Comparison of ENCODE assay signal across 8 cellular contexts in genomic region chr15:77634266-77634962, GRCh38. TPM values are rescaled to one million over a fixed set of nuclear protein-coding genes. Genes with fewer than 3 reads are reported as not detected.
DNase-seq lines count a peak whose midpoint lies in the region; ATAC-seq and TF ChIP-seq lines count a peak whose summit lies in the region.

No MANE protein-coding gene starts in this region.

- in situ Hi-C loops in G401 (cut with HindIII; ENCODE audit: low sequenced_read_pairs) = no loop called here

- H3K27ac ChIP-seq in liver (ENCODE audit: low read depth in 1 of 2, low read length in 2 of 2) = no peak overlapping the region

- no peak for TF ChIP-seq RAD21 in liver (IDR thresholded peaks at IDR 0.05)

- H3K27me3 Mint-ChIP-seq in chondrocyte (ENCODE audit: low read depth) = peaks cover 38% of the 10 kb centered on the region

- no peak overlapping the region for H3K4me3 Mint-ChIP-seq in chondrocyte (ENCODE audit: unreplicated experiment)

- no peaks in the 10 kb centered on the region for H3K9me3 ChIP-seq in MG63
- no peaks in the 10 kb centered on the region for H3K9me3 ChIP-seq in liver (ENCODE audit: control insufficient read depth in 4 of 4, low read length in 3 of 4)

- no peaks in the 10 kb centered on the region for H3K36me3 Mint-ChIP-seq in chondrocyte (ENCODE audit: low read depth)

- WGBS in liver = 7% methylated on average over 34 of the region's 34 CpGs

- no peak overlapping the region for H3K27ac Mint-ChIP-seq in chondrocyte (ENCODE audit: unreplicated experiment)

- H3K9ac ChIP-seq in liver (ENCODE audit: low read depth in 1 of 2, low read length in 2 of 2) = no peak overlapping the region

- peak; percentile 86 for DNase-seq in G401 (ENCODE audit: low spot score)
- peak; percentile 42 for DNase-seq in MG63
- DNase-seq in activated CD4-positive, CD25-positive, alpha-beta regulatory T cell treated with anti-CD3 and anti-CD28 coated beads, Interleukin-2, amount 50 U/mL, for 16 hours (ENCODE audit: low read depth, low spot score) = peak; percentile 11
- no peak for DNase-seq in chondrocyte (ENCODE audit: low spot score)
- peak; percentile 5 for DNase-seq in stimulated activated CD8-positive, alpha-beta memory T cell treated with anti-CD3 and anti-CD28 coated beads, Interleukin-12 subunit alpha, Interleukin-12 subunit beta, amount 100 ng/mL, for 4 hours (ENCODE audit: low read depth)

- peaks cover 16% of the 10 kb centered on the region for H3K4me1 Mint-ChIP-seq in chondrocyte (ENCODE audit: low read depth)

- no peaks in the 10 kb centered on the region for H3K9me3 Mint-ChIP-seq in chondrocyte (ENCODE audit: low read depth)

- TF ChIP-seq CTCF in chondrocyte (IDR thresholded peaks at IDR 0.05) = peak; percentile 78
- peak; percentile 31 for TF ChIP-seq CTCF in liver (IDR thresholded peaks at IDR 0.05; ENCODE audit: low read depth, low read length, missing input control)

- ATAC-seq in HG03378 (IDR thresholded peaks at IDR 0.05; ENCODE audit: unreplicated experiment) (no peak), HG02852 (IDR thresholded peaks at IDR 0.05; ENCODE audit: unreplicated experiment) (no peak)

- H3K4me3 ChIP-seq in MG63 = no peak overlapping the region
- no peak overlapping the region for H3K4me3 ChIP-seq in liver (ENCODE audit: low read depth in 1 of 3, low read length in 3 of 3)

- peaks cover 5% of the 10 kb centered on the region; the same call in 1 of the 2 replicates for H3K27me3 ChIP-seq in MG63
- H3K27me3 ChIP-seq in liver (ENCODE audit: control insufficient read depth in 4 of 4, insufficient read depth in 4 of 4, low read length in 3 of 4) = peaks cover 0 to 3% (median 0%) of the 10 kb centered on the region in 4 donors

- H3K4me1 ChIP-seq in liver (ENCODE audit: control insufficient read depth in 4 of 4, insufficient read depth in 4 of 4, low read length in 3 of 4) = peaks cover 7 to 19% (median 11%) of the 10 kb centered on the region in 4 donors

- H3K36me3 ChIP-seq in MG63 (no peaks in the 10 kb centered on the region), liver (ENCODE audit: control insufficient read depth in 4 of 4, insufficient read depth in 3 of 4, low read depth in 1 of 4, low read length in 3 of 4) (no peaks in the 10 kb centered on the region)

TF ChIP-seq in liver, 16 proteins besides CTCF, POLR2A, EP300 and RAD21:
- TF ChIP-seq, protein P1, sequence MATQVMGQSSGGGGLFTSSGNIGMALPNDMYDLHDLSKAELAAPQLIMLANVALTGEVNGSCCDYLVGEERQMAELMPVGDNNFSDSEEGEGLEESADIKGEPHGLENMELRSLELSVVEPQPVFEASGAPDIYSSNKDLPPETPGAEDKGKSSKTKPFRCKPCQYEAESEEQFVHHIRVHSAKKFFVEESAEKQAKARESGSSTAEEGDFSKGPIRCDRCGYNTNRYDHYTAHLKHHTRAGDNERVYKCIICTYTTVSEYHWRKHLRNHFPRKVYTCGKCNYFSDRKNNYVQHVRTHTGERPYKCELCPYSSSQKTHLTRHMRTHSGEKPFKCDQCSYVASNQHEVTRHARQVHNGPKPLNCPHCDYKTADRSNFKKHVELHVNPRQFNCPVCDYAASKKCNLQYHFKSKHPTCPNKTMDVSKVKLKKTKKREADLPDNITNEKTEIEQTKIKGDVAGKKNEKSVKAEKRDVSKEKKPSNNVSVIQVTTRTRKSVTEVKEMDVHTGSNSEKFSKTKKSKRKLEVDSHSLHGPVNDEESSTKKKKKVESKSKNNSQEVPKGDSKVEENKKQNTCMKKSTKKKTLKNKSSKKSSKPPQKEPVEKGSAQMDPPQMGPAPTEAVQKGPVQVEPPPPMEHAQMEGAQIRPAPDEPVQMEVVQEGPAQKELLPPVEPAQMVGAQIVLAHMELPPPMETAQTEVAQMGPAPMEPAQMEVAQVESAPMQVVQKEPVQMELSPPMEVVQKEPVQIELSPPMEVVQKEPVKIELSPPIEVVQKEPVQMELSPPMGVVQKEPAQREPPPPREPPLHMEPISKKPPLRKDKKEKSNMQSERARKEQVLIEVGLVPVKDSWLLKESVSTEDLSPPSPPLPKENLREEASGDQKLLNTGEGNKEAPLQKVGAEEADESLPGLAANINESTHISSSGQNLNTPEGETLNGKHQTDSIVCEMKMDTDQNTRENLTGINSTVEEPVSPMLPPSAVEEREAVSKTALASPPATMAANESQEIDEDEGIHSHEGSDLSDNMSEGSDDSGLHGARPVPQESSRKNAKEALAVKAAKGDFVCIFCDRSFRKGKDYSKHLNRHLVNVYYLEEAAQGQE (IDR thresholded peaks at IDR 0.05) = no peak
- TF ChIP-seq NR2F2 (IDR thresholded peaks at IDR 0.05) = no peak
- no peak for TF ChIP-seq GABPA (IDR thresholded peaks at IDR 0.05 in 1 of 2, conservative IDR thresholded peaks at IDR 0.05 in 1 of 2)
- TF ChIP-seq RXRA (IDR thresholded peaks at IDR 0.05) = no peak
- TF ChIP-seq EGR1 (IDR thresholded peaks at IDR 0.05; ENCODE audit: low read depth in 2 of 2) = no peak

RNA-seq across cellular contexts. Expression of gene LINGO1, which starts 1.7 kb away (rescaled TPM):
- total RNA-seq in G401 (2014; rRNA removed; shearing (Covaris generic)) = 8.8 and 16.0 TPM in 2 replicates
- 0.44 TPM in 1 of 2 replicates, not detected in the other for total RNA-seq in MG63 (2014; rRNA removed; shearing (Covaris generic); ENCODE audit: low replicate concordance)
- total RNA-seq in chondrocyte (5.1 to 12.2 TPM (median 12.0 TPM) in 3 replicates), liver (1 to 10 TPM in 1 of 2 donors, under 1 TPM in 1; 0.50 to 1.6 TPM)
- under 1 TPM in 1 of 2 donors, not detected in 1; 0.75 TPM for polyA plus RNA-seq in liver
